ENCODE assay signal across 23 cellular contexts in genomic region chr9:72338631-72339030, GRCh38.
DNase-seq lines count a peak whose midpoint lies in the region; ATAC-seq and FAIRE-seq lines count a peak whose summit lies in the region.
"Had no signal": no experiment of that assay in that cellular context is flagged by ENCODE, and none has a peak within 500 bp of the region (broad histone marks: within the 10 kb centered on the region; RNA-seq: fewer than 3 reads in every experiment).

No MANE protein-coding gene starts in this region.

- no peak overlapping the region for H3K27ac ChIP-seq in BLaER1
- H3K27ac ChIP-seq: C4-2B had no signal

- FAIRE-seq in RCC 7860 (lab: Jason Lieb, UNC), result peak; percentile 98
- FAIRE-seq: GM12892, GM18507, H1, HTR-8/SVneo, K562 had no signal

- peaks cover 18% of the 10 kb centered on the region for H3K4me1 ChIP-seq in BLaER1
- H3K4me1 ChIP-seq: Caco-2 had no signal

- H3K9me3 Mint-ChIP-seq in activated naive CD8-positive, alpha-beta T cell treated with anti-CD3 and anti-CD28 coated beads, Interleukin-2, amount 50 U/mL, for 24 hours, result no peaks in the 10 kb centered on the region
- H3K9me3 Mint-ChIP-seq: CD4-positive, alpha-beta T cell; H9 had no signal

- DNase-seq in RCC 7860 (ENCODE audit: low spot score), result peak; percentile 93
- peak; percentile 84 for DNase-seq in glomerular visceral epithelial cell (ENCODE audit: extremely low spot score)
- peak; percentile 22 for DNase-seq in left kidney (ENCODE audit: low read depth, low spot score)
- DNase-seq in activated naive CD8-positive, alpha-beta T cell treated with anti-CD3 and anti-CD28 coated beads, Interleukin-2, amount 50 U/mL, for 24 hours, result no peak
- DNase-seq: 8988T; Caco-2; CD4-positive, alpha-beta T cell; DMS153; DMS79; GDM1; H9; IMR-90 had no signal

- H3K4me1 Mint-ChIP-seq in activated naive CD8-positive, alpha-beta T cell treated with anti-CD3 and anti-CD28 coated beads, Interleukin-2, amount 50 U/mL, for 24 hours, result no peaks in the 10 kb centered on the region
- H3K4me1 Mint-ChIP-seq: B cell had no signal

- H3K4me2 ChIP-seq in BLaER1, result peak overlapping the region; percentile 59

- no peaks in the 10 kb centered on the region for H3K9me3 ChIP-seq in BLaER1
- H3K9me3 ChIP-seq: Caco-2 had no signal

- H3K27ac Mint-ChIP-seq in activated naive CD8-positive, alpha-beta T cell treated with anti-CD3 and anti-CD28 coated beads, Interleukin-2, amount 50 U/mL, for 24 hours, result no peak overlapping the region
- H3K27ac Mint-ChIP-seq: B cell; CD4-positive, alpha-beta T cell; H9 had no signal

- H3K27me3 ChIP-seq in BLaER1, result no peaks in the 10 kb centered on the region

- no peak overlapping the region for H3K4me3 Mint-ChIP-seq in activated naive CD8-positive, alpha-beta T cell treated with anti-CD3 and anti-CD28 coated beads, Interleukin-2, amount 50 U/mL, for 24 hours
- H3K4me3 Mint-ChIP-seq: B cell; CD4-positive, alpha-beta T cell; H9 had no signal

- no peak for ATAC-seq in HG03095 (IDR thresholded peaks at IDR 0.05; ENCODE audit: unreplicated experiment)
- ATAC-seq in HG02938 (IDR thresholded peaks at IDR 0.05; ENCODE audit: unreplicated experiment), result no peak
- no peak for ATAC-seq in activated naive CD8-positive, alpha-beta T cell treated with anti-CD3 and anti-CD28 coated beads, Interleukin-2, amount 50 U/mL, for 24 hours
- no peak for ATAC-seq in GM21515 (IDR thresholded peaks at IDR 0.05; ENCODE audit: unreplicated experiment)
- ATAC-seq: K562 had no signal

- H3K36me3 Mint-ChIP-seq in activated naive CD8-positive, alpha-beta T cell treated with anti-CD3 and anti-CD28 coated beads, Interleukin-2, amount 50 U/mL, for 24 hours (ENCODE audit: low read depth), result peaks cover 1% of the 10 kb centered on the region

- H3K4me3 ChIP-seq in BLaER1, result no peak overlapping the region
- H3K4me3 ChIP-seq: K562 had no signal

- H4K20me1 ChIP-seq in BLaER1, result no peaks in the 10 kb centered on the region

- H3K9ac ChIP-seq in BLaER1, result no peak overlapping the region

- peaks cover 1% of the 10 kb centered on the region for H3K27me3 Mint-ChIP-seq in activated naive CD8-positive, alpha-beta T cell treated with anti-CD3 and anti-CD28 coated beads, Interleukin-2, amount 50 U/mL, for 24 hours
- H3K27me3 Mint-ChIP-seq: CD4-positive, alpha-beta T cell had no signal

- no peaks in the 10 kb centered on the region for H3K36me3 ChIP-seq in BLaER1
